In genomic region chr5:36172593-36172992, GRCh38 we compare ENCODE assay signal across 17 cellular contexts.
"Had no signal": no experiment of that assay in that cellular context is flagged by ENCODE, and none has a peak within 500 bp of the region (broad histone marks: within the 10 kb centered on the region; RNA-seq: fewer than 3 reads in every experiment).

No MANE protein-coding gene starts in this region.

- ATAC-seq: gastroesophageal sphincter; lower lobe of right lung; natural killer cell; stimulated activated naive B cell treated with anti-CD40 and anti-IgM and Interleukin-4, amounts not matched to agents 10 μg/mL and 1 μg/mL and 100 μg/mL, for 72 hours; stimulated activated naive CD8-positive, alpha-beta T cell treated with anti-CD3 and anti-CD28 coated beads, Interleukin-15, amount 100 ng/mL, for 72 hours had no signal

- DNase-seq: esophagus squamous epithelium; foreskin fibroblast; immature natural killer cell; left ventricle myocardium inferior; lower lobe of right lung; natural killer cell; sigmoid colon; stimulated activated CD4-positive, alpha-beta T cell treated with anti-CD3 and anti-CD28 coated beads, Interleukin-2, amount 100 ng/mL, for 24 hours; stimulated activated CD4-positive, alpha-beta T cell treated with anti-CD3 and anti-CD28 coated beads, Interleukin-4, amount 100 ng/mL, for 4 hours; stimulated activated naive B cell treated with anti-CD40 and anti-IgM and Interleukin-4, amounts not matched to agents 10 μg/mL and 1 μg/mL and 100 μg/mL, for 72 hours; stimulated activated naive CD8-positive, alpha-beta T cell treated with anti-CD3 and anti-CD28 coated beads, Interleukin-15, amount 100 ng/mL, for 72 hours; transverse colon had no signal

- H3K27ac ChIP-seq: esophagus squamous epithelium, left ventricle myocardium inferior, lower lobe of right lung, right atrium auricular region, sigmoid colon, skin epidermis, thoracic aorta, transverse colon had no signal

- FAIRE-seq: keratinocyte had no signal

- H3K27me3 ChIP-seq: esophagus squamous epithelium, gastroesophageal sphincter, right atrium auricular region, sigmoid colon, transverse colon had no signal

- H3K9me3 ChIP-seq: esophagus squamous epithelium, gastroesophageal sphincter, left ventricle myocardium inferior, lower lobe of right lung, right atrium auricular region, sigmoid colon, thoracic aorta, transverse colon had no signal

- H3K4me3 ChIP-seq: esophagus squamous epithelium, gastroesophageal sphincter, left ventricle myocardium inferior, lower lobe of right lung, right atrium auricular region, sigmoid colon, skin epidermis, thoracic aorta, transverse colon had no signal

- H3K4me1 ChIP-seq: esophagus squamous epithelium, left ventricle myocardium inferior, lower lobe of right lung, right atrium auricular region, sigmoid colon, transverse colon had no signal
